ENCODE assay signal across 14 cellular contexts in the genomic region with DNA sequence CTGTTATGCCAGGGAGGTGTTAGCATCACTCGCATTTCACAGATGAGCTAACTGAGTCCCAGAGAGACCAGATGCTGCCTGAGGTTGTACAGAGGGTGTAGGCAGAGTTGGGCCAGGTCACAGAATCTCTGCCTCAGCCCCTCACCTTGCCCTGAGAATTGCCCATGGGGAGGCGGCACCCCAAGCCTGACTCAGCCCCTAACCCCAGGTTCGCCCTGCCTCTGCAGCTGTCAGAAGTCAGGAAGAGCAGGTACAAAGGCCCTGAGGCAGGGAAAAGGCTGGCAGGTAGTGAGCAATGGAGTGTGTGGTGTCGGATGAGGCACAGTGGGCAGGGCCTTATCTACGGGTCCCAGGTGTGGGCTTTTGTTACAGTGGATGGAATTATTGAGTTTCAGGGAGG.
DNase-seq lines count a peak whose midpoint lies in the region; ATAC-seq and TF ChIP-seq lines count a peak whose summit lies in the region.
"Had no signal": no experiment of that assay in that cellular context is flagged by ENCODE, and none has a peak within 500 bp of the region (broad histone marks: within the 10 kb centered on the region; RNA-seq: fewer than 3 reads in every experiment).

No MANE protein-coding gene starts in this region.

- H3K36me3 Mint-ChIP-seq in T-helper 17 cell (ENCODE audit: low read depth), result peaks cover 2% of the 10 kb centered on the region

- ATAC-seq in Right ventricle myocardium superior (ENCODE audit: poor library complexity) (no peak), T-helper 17 cell (no peak), GM21423 (IDR thresholded peaks at IDR 0.05; ENCODE audit: unreplicated experiment) (no peak)

- H3K4me1 Mint-ChIP-seq in T-helper 17 cell, result no peaks in the 10 kb centered on the region

- H3K9me3 ChIP-seq in left ventricle myocardium inferior (replicated peaks) (no peaks in the 10 kb centered on the region), T-helper 17 cell (ENCODE audit: control insufficient read depth, low read length, poor library complexity, severe bottlenecking) (no peaks in the 10 kb centered on the region), tibial artery (no peaks in the 10 kb centered on the region)
- H3K9me3 ChIP-seq in effector memory CD4-positive, alpha-beta T cell (ENCODE audit: control insufficient read depth, low read length), result no peaks in the 10 kb centered on the region

- peak overlapping the region; percentile 65 for H3K4me3 Mint-ChIP-seq in T-helper 17 cell
- H3K4me3 Mint-ChIP-seq: CD4-positive, alpha-beta T cell had no signal

- H3K4me3 ChIP-seq in left ventricle myocardium inferior, result no peak overlapping the region
- no peak overlapping the region for H3K4me3 ChIP-seq in tibial artery
- no peak overlapping the region for H3K4me3 ChIP-seq in effector memory CD4-positive, alpha-beta T cell (ENCODE audit: insufficient read depth, low read depth, low read length, poor library complexity, severe bottlenecking)

- no peaks in the 10 kb centered on the region for H3K4me1 ChIP-seq in left ventricle myocardium inferior
- H3K4me1 ChIP-seq in tibial artery, result no peaks in the 10 kb centered on the region
- no peaks in the 10 kb centered on the region for H3K4me1 ChIP-seq in effector memory CD4-positive, alpha-beta T cell (ENCODE audit: control insufficient read depth, insufficient read depth, low read length, poor library complexity, severe bottlenecking)

- intact Hi-C loops in Right ventricle myocardium superior (cut with DNase I), result no loop called here
- intact Hi-C loops in left ventricle myocardium inferior (cut with micrococcal nuclease), result no loop called here
- intact Hi-C loops in tibial artery (cut with DNase I; ENCODE audit: low total_unique reads), result loop anchor here (5.0 kb wide), 1 partner anchor 1808 kb away; no protein-coding TSS in a partner anchor

- no peaks in the 10 kb centered on the region for H3K36me3 ChIP-seq in left ventricle myocardium inferior
- no peaks in the 10 kb centered on the region for H3K36me3 ChIP-seq in tibial artery
- no peaks in the 10 kb centered on the region for H3K36me3 ChIP-seq in effector memory CD4-positive, alpha-beta T cell (ENCODE audit: control insufficient read depth, insufficient read depth, low read length)

- no peak overlapping the region for H3K27ac Mint-ChIP-seq in T-helper 17 cell
- H3K27ac Mint-ChIP-seq: CD4-positive, alpha-beta T cell had no signal

- H3K27me3 Mint-ChIP-seq in T-helper 17 cell, result peaks cover 30% of the 10 kb centered on the region
- H3K27me3 Mint-ChIP-seq: CD4-positive, alpha-beta T cell had no signal

- H3K27ac ChIP-seq in left ventricle myocardium inferior (replicated peaks) (no peak overlapping the region), tibial artery (no peak overlapping the region)
- H3K27ac ChIP-seq in effector memory CD4-positive, alpha-beta T cell (ENCODE audit: insufficient read depth, low read length, poor library complexity, severe bottlenecking), result no peak overlapping the region

- H3K27me3 ChIP-seq in left ventricle myocardium inferior (ENCODE audit: low read depth) (peaks cover 57% of the 10 kb centered on the region), tibial artery (peaks cover 0 to 37% of the 10 kb centered on the region in 2 donors)
- no peaks in the 10 kb centered on the region for H3K27me3 ChIP-seq in effector memory CD4-positive, alpha-beta T cell (replicated peaks; ENCODE audit: control insufficient read depth, insufficient read depth, low read length, poor library complexity, severe bottlenecking)

- TF ChIP-seq CTCF in left ventricle myocardium inferior (IDR thresholded peaks at IDR 0.05; ENCODE audit: borderline replicate concordance) (no peak), tibial artery (IDR thresholded peaks at IDR 0.05) (no peak)

- DNase-seq in Right ventricle myocardium superior (peak; percentile 3), left ventricle myocardium inferior (no peak), T-helper 17 cell (no peak), islet precursor cell (peak; percentile 27), tibial artery (peak; percentile 10 to 47), DMS79 treated with DMSO at 0.1 percent for 48 hours (lab: John Stamatoyannopoulos, UW) (no peak)
- no peak for DNase-seq in effector memory CD4-positive, alpha-beta T cell
- DNase-seq: Calu3, IMR-90, NCI-H1436, NCI-H2029 treated with DMSO at 0.1 percent for 48 hours, NCI-H510A treated with DMSO at 0.1 percent for 48 hours had no signal

Comparison
In these comparisons a context has a peak if more than half of its experiments do, and no peak if none do; other contexts are left out.
1. DNase-seq: peak in Right ventricle myocardium superior (single experiment), islet precursor cell (single experiment) and tibial artery (2 of 2); none in left ventricle myocardium inferior (single experiment), T-helper 17 cell (0 of 3), effector memory CD4-positive, alpha-beta T cell (0 of 3) and DMS79 treated with DMSO at 0.1 percent for 48 hours (single experiment).